Comparison of ENCODE assay signal across 17 cellular contexts in genomic region chr3:184724662-184725061, GRCh38. TPM values are rescaled to one million over a fixed set of nuclear protein-coding genes. Genes with fewer than 3 reads are reported as not detected.
DNase-seq lines count a peak whose midpoint lies in the region; ATAC-seq and TF ChIP-seq lines count a peak whose summit lies in the region.
"Had no signal": no experiment of that assay in that cellular context is flagged by ENCODE, and none has a peak within 500 bp of the region (broad histone marks: within the 10 kb centered on the region; RNA-seq: fewer than 3 reads in every experiment).

No MANE protein-coding gene starts in this region.

- H3K9me3 Mint-ChIP-seq in osteocyte (ENCODE audit: unreplicated experiment), result no peaks in the 10 kb centered on the region
- no peaks in the 10 kb centered on the region for H3K9me3 Mint-ChIP-seq in T-cell
- H3K9me3 Mint-ChIP-seq: CD4-positive, CD25-positive, alpha-beta regulatory T cell; GM23338 had no signal

- CTCF ChIA-PET in T-cell (lab: Charles Lee), result interaction anchor here in 1 of 2 donors (0.6 to 0.7 kb wide), 2 partner anchors 28 to 33 kb away, joined by 3 read pairs; no protein-coding TSS in a partner anchor

- POLR2A ChIA-PET in T-cell (lab: Charles Lee), result interaction anchor here in 1 of 2 donors (0.6 kb wide), 1 partner anchor 77 kb away, joined by 5 read pairs; no protein-coding TSS in a partner anchor

- H3K4me3 Mint-ChIP-seq in osteocyte (ENCODE audit: unreplicated experiment), result no peak overlapping the region
- H3K4me3 Mint-ChIP-seq in T-cell, result no peak overlapping the region
- H3K4me3 Mint-ChIP-seq: CD4-positive, CD25-positive, alpha-beta regulatory T cell; GM23338 had no signal

- no peak for TF ChIP-seq EP300 in esophagus muscularis mucosa (IDR thresholded peaks at IDR 0.05)

- H3K4me1 ChIP-seq in esophagus muscularis mucosa, result peaks cover 0 to 7% (median 2%) of the 10 kb centered on the region in 4 donors

- H3K36me3 Mint-ChIP-seq in osteocyte (ENCODE audit: unreplicated experiment), result peaks cover 1% of the 10 kb centered on the region
- H3K36me3 Mint-ChIP-seq in T-cell, result no peaks in the 10 kb centered on the region
- H3K36me3 Mint-ChIP-seq: CD4-positive, CD25-positive, alpha-beta regulatory T cell had no signal

- H3K4me1 Mint-ChIP-seq in osteocyte (ENCODE audit: unreplicated experiment) (peaks cover 8% of the 10 kb centered on the region), T-cell (peaks cover 0 to 4% (median 0%) of the 10 kb centered on the region in 3 donors)
- H3K4me1 Mint-ChIP-seq: CD4-positive, CD25-positive, alpha-beta regulatory T cell had no signal

- H3K27me3 ChIP-seq in esophagus muscularis mucosa, result no peaks in the 10 kb centered on the region

- TF ChIP-seq POLR2A in esophagus muscularis mucosa (IDR thresholded peaks at IDR 0.05; ENCODE audit: low read depth), result no peak

- no peak overlapping the region for H3K4me3 ChIP-seq in esophagus muscularis mucosa
- H3K4me3 ChIP-seq: BLaER1 treated with 17β-estradiol and CSF1 and Interleukin-3, amounts not matched to agents 10 nM and 100 nM; GM12878; GM23338 had no signal

- intact Hi-C loops in esophagus muscularis mucosa (cut with DNase I), result loop anchor here (5.0 kb wide), 1 partner anchor 53 kb away; no protein-coding TSS in a partner anchor

- no peaks in the 10 kb centered on the region for H3K27me3 Mint-ChIP-seq in osteocyte (ENCODE audit: unreplicated experiment)
- peaks cover 3 to 5% of the 10 kb centered on the region in 2 donors for H3K27me3 Mint-ChIP-seq in T-cell

- DNase-seq in NCI-H345 (lab: John Stamatoyannopoulos, UW) (peak; percentile 11), NCI-H345 treated with DMSO at 0.1 percent for 48 hours (lab: John Stamatoyannopoulos, UW; ENCODE audit: unreplicated experiment) (no peak), NCI-H69 (lab: John Stamatoyannopoulos, UW) (peak; percentile 46), esophagus muscularis mucosa (ENCODE audit: extremely low spot score) (peak; percentile 19), osteocyte (ENCODE audit: extremely low spot score, unreplicated experiment) (peak; percentile 23), T-cell (no peak), SK-N-DZ (ENCODE audit: low spot score) (no peak), COR-L47 (lab: John Stamatoyannopoulos, UW) (no peak)
- DNase-seq: ACHN; Calu3; CD4-positive, CD25-positive, alpha-beta regulatory T cell; DMS 273 treated with DMSO at 0.1 percent for 48 hours; H7 had no signal

- no peak for ATAC-seq in T-cell (replicated peaks in 1 of 4)
- ATAC-seq: GM12878 had no signal

- H3K36me3 ChIP-seq in esophagus muscularis mucosa, result no peaks in the 10 kb centered on the region
- H3K36me3 ChIP-seq: BLaER1 treated with 17β-estradiol and CSF1 and Interleukin-3, amounts not matched to agents 10 nM and 100 nM had no signal

- TF ChIP-seq CTCF in esophagus muscularis mucosa (IDR thresholded peaks at IDR 0.05), result no peak
- no peak for TF ChIP-seq CTCF in osteocyte (IDR thresholded peaks at IDR 0.05)

- H3K27ac Mint-ChIP-seq in osteocyte (ENCODE audit: unreplicated experiment) (no peak overlapping the region), T-cell (no peak overlapping the region)
- H3K27ac Mint-ChIP-seq: CD4-positive, CD25-positive, alpha-beta regulatory T cell; GM23338 had no signal

- H3K27ac ChIP-seq in esophagus muscularis mucosa (replicated peaks in 1 of 4), result no peak overlapping the region
- H3K27ac ChIP-seq: BLaER1 treated with 17β-estradiol and CSF1 and Interleukin-3, amounts not matched to agents 10 nM and 100 nM; HL-60 had no signal

- no peaks in the 10 kb centered on the region for H3K9me3 ChIP-seq in esophagus muscularis mucosa
- H3K9me3 ChIP-seq: BLaER1 treated with 17β-estradiol and CSF1 and Interleukin-3, amounts not matched to agents 10 nM and 100 nM had no signal

- 98% methylated on average over 3 of the region's 3 CpGs for WGBS in esophagus muscularis mucosa

RNA-seq across cellular contexts. Expression of gene MAGEF1, which starts 12.8 kb away (rescaled TPM):
- total RNA-seq in esophagus muscularis mucosa (10 to 100 TPM; 23.5 to 50.9 (median 34.1) TPM), osteocyte (47.5 and 48.6 TPM in 2 replicates), T-cell (10 to 100 TPM in 4 of 5 donors, 1 to 10 TPM in 1; 8.6 to 17.7 (median 16.1) TPM)
- polyA plus RNA-seq in SK-N-DZ (2014; cell fraction: cytosol; rRNA removed), result 143 and 154 TPM in 2 replicates
- 65.3 and 73.3 TPM in 2 replicates for polyA plus RNA-seq in SK-N-DZ (2014; cell fraction: nucleus; rRNA removed)

Comparison
In these comparisons a context has a peak if more than half of its experiments do, and no peak if none do; other contexts are left out.
1. DNase-seq: peak in NCI-H345 (single experiment), NCI-H69 (single experiment), esophagus muscularis mucosa (single experiment) and osteocyte (single experiment); none in NCI-H345 treated with DMSO at 0.1 percent for 48 hours (single experiment), T-cell (0 of 34), SK-N-DZ (single experiment) and COR-L47 (single experiment).